In genomic region chr11:130882138-130882551, GRCh38 we compare ENCODE assay signal across 17 cellular contexts. TPM values are rescaled to one million over a fixed set of nuclear protein-coding genes. Genes with fewer than 3 reads are reported as not detected.
DNase-seq lines count a peak whose midpoint lies in the region; ATAC-seq and TF ChIP-seq lines count a peak whose summit lies in the region.
"Had no signal": no experiment of that assay in that cellular context is flagged by ENCODE, and none has a peak within 500 bp of the region (broad histone marks: within the 10 kb centered on the region; RNA-seq: fewer than 3 reads in every experiment).

No MANE protein-coding gene starts in this region.

- H3K4me1 ChIP-seq in right cardiac atrium (ENCODE audit: control insufficient read depth, insufficient read depth, low read length), result peaks cover 3% of the 10 kb centered on the region
- H3K4me1 ChIP-seq in thoracic aorta (ENCODE audit: control insufficient read depth in 1 of 2, low read depth in 2 of 2), result peaks cover 10 to 71% of the 10 kb centered on the region in 2 donors
- H3K4me1 ChIP-seq: left lung, Peyer's patch had no signal

- H3K9me3 Mint-ChIP-seq in activated naive CD4-positive, alpha-beta T cell treated with anti-CD3 and anti-CD28 coated beads for 36 hours, result no peaks in the 10 kb centered on the region
- H3K9me3 Mint-ChIP-seq in activated T-helper 17 cell treated with anti-CD3 and anti-CD28 coated beads, Interleukin-2, amount 50 U/mL, for 72 hours, result no peaks in the 10 kb centered on the region
- H3K9me3 Mint-ChIP-seq: CD8-positive, alpha-beta T cell; stimulated activated naive CD8-positive, alpha-beta T cell treated with anti-CD3 and anti-CD28 coated beads, Interleukin-15, amount 100 ng/mL, for 72 hours; WTC11 had no signal

- H3K27ac ChIP-seq in right cardiac atrium (ENCODE audit: low read length), result peak overlapping the region; percentile 24
- H3K27ac ChIP-seq in thoracic aorta, result peak overlapping the region; percentile 68 to 75
- H3K27ac ChIP-seq: GM23248, left lung, Peyer's patch had no signal

- ATAC-seq in activated T-helper 17 cell treated with anti-CD3 and anti-CD28 coated beads, Interleukin-2, amount 50 U/mL, for 72 hours (replicated peaks), result no peak
- ATAC-seq in right cardiac atrium (peak; percentile 43 to 86), thoracic aorta (ENCODE audit: insufficient number of reproducible peaks, low FRiP score, low read depth) (peak; percentile 70)
- ATAC-seq: CD8-positive, alpha-beta T cell; left lung; stimulated activated naive CD8-positive, alpha-beta T cell treated with anti-CD3 and anti-CD28 coated beads, Interleukin-15, amount 100 ng/mL, for 72 hours; WTC11 had no signal

- 39% methylated on average over 5 of the region's 5 CpGs for WGBS in right cardiac atrium

- peaks cover 14% of the 10 kb centered on the region for H3K4me1 Mint-ChIP-seq in activated naive CD4-positive, alpha-beta T cell treated with anti-CD3 and anti-CD28 coated beads for 36 hours (ENCODE audit: low read depth)
- peaks cover 25% of the 10 kb centered on the region for H3K4me1 Mint-ChIP-seq in activated T-helper 17 cell treated with anti-CD3 and anti-CD28 coated beads, Interleukin-2, amount 50 U/mL, for 72 hours
- H3K4me1 Mint-ChIP-seq: stimulated activated naive CD8-positive, alpha-beta T cell treated with anti-CD3 and anti-CD28 coated beads, Interleukin-15, amount 100 ng/mL, for 72 hours; WTC11 had no signal

- H3K36me3 Mint-ChIP-seq in activated naive CD4-positive, alpha-beta T cell treated with anti-CD3 and anti-CD28 coated beads for 36 hours (ENCODE audit: low read depth), result peaks cover 36% of the 10 kb centered on the region
- peaks cover 93% of the 10 kb centered on the region for H3K36me3 Mint-ChIP-seq in activated T-helper 17 cell treated with anti-CD3 and anti-CD28 coated beads, Interleukin-2, amount 50 U/mL, for 72 hours (ENCODE audit: low read depth)

- no peak for DNase-seq in activated naive CD4-positive, alpha-beta T cell treated with anti-CD3 and anti-CD28 coated beads for 36 hours
- DNase-seq in activated naive CD4-positive, alpha-beta T cell treated with Interleukin-2 at 50 U/mL for 16 hours, result no peak
- DNase-seq in right cardiac atrium (peak in 2 of 3 donors; percentile 59 to 70), thoracic aorta (ENCODE audit: low spot score) (peak; percentile 41), middle frontal gyrus (ENCODE audit: extremely low spot score, low spot score) (no peak)
- DNase-seq in activated effector memory CD4-positive, alpha-beta T cell treated with Interleukin-2 at 50 U/mL for 16 hours, result no peak
- DNase-seq in activated CD4-positive, alpha-beta T cell treated with anti-CD3 and anti-CD28 coated beads for 4 hours, result no peak
- DNase-seq: CD8-positive, alpha-beta T cell; GM23248; left lung; NCI-H1436; NCI-H774; Peyer's patch; stimulated activated naive CD8-positive, alpha-beta T cell treated with anti-CD3 and anti-CD28 coated beads, Interleukin-15, amount 100 ng/mL, for 72 hours had no signal

- no peak overlapping the region for H3K4me3 Mint-ChIP-seq in activated naive CD4-positive, alpha-beta T cell treated with anti-CD3 and anti-CD28 coated beads for 36 hours
- H3K4me3 Mint-ChIP-seq in activated T-helper 17 cell treated with anti-CD3 and anti-CD28 coated beads, Interleukin-2, amount 50 U/mL, for 72 hours, result peak overlapping the region; percentile 55
- H3K4me3 Mint-ChIP-seq: activated naive CD8-positive, alpha-beta T cell; CD8-positive, alpha-beta T cell; stimulated activated naive CD8-positive, alpha-beta T cell treated with anti-CD3 and anti-CD28 coated beads, Interleukin-15, amount 100 ng/mL, for 72 hours; WTC11 had no signal

- H3K9me3 ChIP-seq in right cardiac atrium (ENCODE audit: control insufficient read depth, low read length) (no peaks in the 10 kb centered on the region), thoracic aorta (no peaks in the 10 kb centered on the region)
- H3K9me3 ChIP-seq: left lung, Peyer's patch had no signal

- H3K36me3 ChIP-seq in thoracic aorta, result peaks cover 17% of the 10 kb centered on the region

- H3K4me3 ChIP-seq in right cardiac atrium (ENCODE audit: low read length) (no peak overlapping the region), thoracic aorta (no peak overlapping the region)
- H3K4me3 ChIP-seq: GM23248, left lung, Peyer's patch had no signal

- H3K27me3 Mint-ChIP-seq in activated naive CD4-positive, alpha-beta T cell treated with anti-CD3 and anti-CD28 coated beads for 36 hours (ENCODE audit: low read depth), result no peaks in the 10 kb centered on the region
- no peaks in the 10 kb centered on the region for H3K27me3 Mint-ChIP-seq in activated T-helper 17 cell treated with anti-CD3 and anti-CD28 coated beads, Interleukin-2, amount 50 U/mL, for 72 hours
- H3K27me3 Mint-ChIP-seq: activated naive CD8-positive, alpha-beta T cell; stimulated activated naive CD8-positive, alpha-beta T cell treated with anti-CD3 and anti-CD28 coated beads, Interleukin-15, amount 100 ng/mL, for 72 hours had no signal

- no peak for TF ChIP-seq CTCF in thoracic aorta (IDR thresholded peaks at IDR 0.05)

- intact Hi-C loops in activated naive CD4-positive, alpha-beta T cell treated with anti-CD3 and anti-CD28 coated beads for 36 hours (cut with micrococcal nuclease), result no loop called here
- intact Hi-C loops in right cardiac atrium (cut with DNase I), result no loop called here

- H3K27ac Mint-ChIP-seq in activated naive CD4-positive, alpha-beta T cell treated with anti-CD3 and anti-CD28 coated beads for 36 hours, result peak overlapping the region; percentile 19
- H3K27ac Mint-ChIP-seq in activated T-helper 17 cell treated with anti-CD3 and anti-CD28 coated beads, Interleukin-2, amount 50 U/mL, for 72 hours, result peak overlapping the region; percentile 86
- H3K27ac Mint-ChIP-seq: activated naive CD8-positive, alpha-beta T cell; CD8-positive, alpha-beta T cell; WTC11 had no signal

- CTCF ChIA-PET in activated naive CD4-positive, alpha-beta T cell treated with anti-CD3 and anti-CD28 coated beads for 36 hours (lab: Charles Lee), result interaction anchor here (0.7 to 1.4 kb wide), 5 partner anchors 13 to 34 kb away, joined by 3 to 10 read pairs (median 4); partner anchors contain the start of gene SNX19

- no peaks in the 10 kb centered on the region for H3K27me3 ChIP-seq in right cardiac atrium (ENCODE audit: control insufficient read depth, insufficient read depth)
- H3K27me3 ChIP-seq in thoracic aorta (replicated peaks; ENCODE audit: insufficient read depth), result no peaks in the 10 kb centered on the region
- H3K27me3 ChIP-seq: left lung, Peyer's patch had no signal

RNA-seq across cellular contexts. Expression of gene SNX19, which starts 34.1 kb away (rescaled TPM):
- 10 to 100 TPM; 18.0 to 21.6 TPM for total RNA-seq in activated naive CD4-positive, alpha-beta T cell treated with anti-CD3 and anti-CD28 coated beads for 36 hours
- total RNA-seq in activated T-helper 17 cell treated with anti-CD3 and anti-CD28 coated beads, Interleukin-2, amount 50 U/mL, for 72 hours, result 10 to 100 TPM; 16.4 to 33.8 TPM
- total RNA-seq in right cardiac atrium (10 to 100 TPM; 39.0 to 59.5 (median 50.1) TPM), thoracic aorta (100 to 1,000 TPM; 102 to 126 TPM)
- 17.3 TPM for polyA plus RNA-seq in right cardiac atrium

Comparison
In these comparisons a context has a peak if more than half of its experiments do, and no peak if none do; other contexts are left out.
1. DNase-seq: peak in right cardiac atrium (2 of 3) and thoracic aorta (single experiment); none in activated naive CD4-positive, alpha-beta T cell treated with anti-CD3 and anti-CD28 coated beads for 36 hours (single experiment), activated naive CD4-positive, alpha-beta T cell treated with Interleukin-2 at 50 U/mL for 16 hours (single experiment), activated effector memory CD4-positive, alpha-beta T cell treated with Interleukin-2 at 50 U/mL for 16 hours (single experiment), middle frontal gyrus (single experiment) and activated CD4-positive, alpha-beta T cell treated with anti-CD3 and anti-CD28 coated beads for 4 hours (0 of 2).